ENCODE assay signal across 14 cellular contexts in the genomic region with DNA sequence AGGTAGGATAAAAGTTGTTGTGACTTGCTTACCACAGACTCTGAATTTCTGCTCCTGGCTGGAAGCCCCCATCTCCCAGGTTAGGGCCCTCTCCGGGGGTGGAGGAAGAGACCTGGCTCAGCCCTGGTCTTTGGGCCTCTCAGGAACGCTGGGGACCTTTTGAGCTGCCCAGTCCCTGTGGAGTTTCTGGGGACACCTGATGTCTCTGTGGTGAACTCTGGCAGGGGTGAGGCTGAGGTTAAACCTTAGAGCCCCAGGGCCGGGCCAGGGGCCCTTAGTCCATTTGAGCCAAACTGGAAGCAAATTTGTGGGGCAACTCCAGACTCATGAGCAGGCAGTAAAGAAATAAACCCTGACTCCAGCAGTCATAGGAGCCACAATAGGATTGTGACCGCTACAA.
DNase-seq lines count a peak whose midpoint lies in the region; ATAC-seq and TF ChIP-seq lines count a peak whose summit lies in the region.
"Had no signal": no experiment of that assay in that cellular context is flagged by ENCODE, and none has a peak within 500 bp of the region (broad histone marks: within the 10 kb centered on the region; RNA-seq: fewer than 3 reads in every experiment).

No MANE protein-coding gene starts in this region.

- peaks cover 0 to 4% (median 0%) of the 10 kb centered on the region in 11 donors for H3K9me3 ChIP-seq in heart right ventricle
- peaks cover 0 to 17% (median 9%) of the 10 kb centered on the region in 11 experiments; a peak in 18 of 22 replicates for H3K9me3 ChIP-seq in BLaER1 treated with 17β-estradiol and CSF1 and Interleukin-3, amounts not matched to agents 10 nM and 100 nM (replicated peaks in 1 of 11)
- H3K9me3 ChIP-seq: Caco-2 had no signal

- DNase-seq in heart right ventricle (no peak), Right ventricle myocardium inferior (ENCODE audit: missing footprints) (no peak), coronary artery (ENCODE audit: low spot score) (peak; percentile 53), mesenteric fat pad (ENCODE audit: low spot score) (peak; percentile 60), GM23338 (ENCODE audit: low spot score) (no peak), ecto neural progenitor cell (ENCODE audit: low spot score) (no peak)
- DNase-seq: Caco-2; CD4-positive, alpha-beta T cell; HCEC 1CT; KBM-7 had no signal

- H3K27me3 Mint-ChIP-seq in GM23338 (ENCODE audit: insufficient read depth, low read depth, poor library complexity), result peaks cover 7% of the 10 kb centered on the region

- H3K27ac ChIP-seq in heart right ventricle, result peak overlapping the region in 6 of 10 donors; percentile 32 to 71 (median 53)
- H3K27ac ChIP-seq in BLaER1 treated with 17β-estradiol and CSF1 and Interleukin-3, amounts not matched to agents 10 nM and 100 nM, result peak overlapping the region in 7 of 11 experiments; percentile 8 to 92 (median 77); a peak in 12 of 22 replicates
- no peak overlapping the region for H3K27ac ChIP-seq in coronary artery
- no peak overlapping the region for H3K27ac ChIP-seq in GM23338 (ENCODE audit: low read depth)
- H3K27ac ChIP-seq: C4-2B had no signal

- intact Hi-C loops in heart right ventricle (cut with DNase I) (no loop called here), Right ventricle myocardium inferior (cut with DNase I) (no loop called here)

- peaks cover 3% of the 10 kb centered on the region; the same call in 1 of the 3 replicates for H3K4me1 Mint-ChIP-seq in GM23338
- H3K4me1 Mint-ChIP-seq: B cell, IgD-negative memory B cell had no signal

- no peaks in the 10 kb centered on the region for H3K79me2 ChIP-seq in GM23338 (replicated peaks; ENCODE audit: insufficient read depth)

- no peaks in the 10 kb centered on the region for H3K36me3 ChIP-seq in heart right ventricle
- no peaks in the 10 kb centered on the region for H3K36me3 ChIP-seq in BLaER1 treated with 17β-estradiol and CSF1 and Interleukin-3, amounts not matched to agents 10 nM and 100 nM
- no peaks in the 10 kb centered on the region for H3K36me3 ChIP-seq in GM23338 (ENCODE audit: insufficient read depth)

- peaks cover 0 to 34% (median 16%) of the 10 kb centered on the region in 9 donors for H3K4me1 ChIP-seq in heart right ventricle
- peaks cover 45 to 80% (median 64%) of the 10 kb centered on the region in 10 experiments for H3K4me1 ChIP-seq in BLaER1 treated with 17β-estradiol and CSF1 and Interleukin-3, amounts not matched to agents 10 nM and 100 nM
- H3K4me1 ChIP-seq in GM23338 (ENCODE audit: insufficient read depth), result no peaks in the 10 kb centered on the region
- H3K4me1 ChIP-seq: Caco-2 had no signal

- H3K4me3 ChIP-seq in heart right ventricle (no peak overlapping the region), coronary artery (no peak overlapping the region), GM23338 (no peak overlapping the region)
- H3K4me3 ChIP-seq in BLaER1 treated with 17β-estradiol and CSF1 and Interleukin-3, amounts not matched to agents 10 nM and 100 nM, result peak overlapping the region in 4 of 10 experiments; percentile 28 to 47 (median 32); a peak in 7 of 20 replicates

- H3K27me3 ChIP-seq in heart right ventricle, result no peaks in the 10 kb centered on the region
- H3K27me3 ChIP-seq in BLaER1 treated with 17β-estradiol and CSF1 and Interleukin-3, amounts not matched to agents 10 nM and 100 nM, result peaks cover 0 to 30% (median 0%) of the 10 kb centered on the region in 11 experiments; a peak in 5 of 22 replicates
- H3K27me3 ChIP-seq in GM23338 (ENCODE audit: insufficient read depth), result no peaks in the 10 kb centered on the region

- peak overlapping the region; percentile 56 to 97 (median 80) for H3K4me2 ChIP-seq in BLaER1 treated with 17β-estradiol and CSF1 and Interleukin-3, amounts not matched to agents 10 nM and 100 nM
- no peak overlapping the region for H3K4me2 ChIP-seq in GM23338

- H3K4me3 Mint-ChIP-seq in GM23338, result no peak overlapping the region
- H3K4me3 Mint-ChIP-seq: B cell; CD4-positive, alpha-beta T cell; IgD-negative memory B cell had no signal

- H3F3A ChIP-seq in GM23338 (replicated peaks; ENCODE audit: low read depth), result no peaks in the 10 kb centered on the region

- TF ChIP-seq CTCF in heart right ventricle (IDR thresholded peaks at IDR 0.05) (no peak), coronary artery (IDR thresholded peaks at IDR 0.05) (no peak), GM23338 (conservative IDR thresholded peaks at IDR 0.05; ENCODE audit: low read depth in 2 of 2) (no peak)

- H3K9ac ChIP-seq in BLaER1 treated with 17β-estradiol and CSF1 and Interleukin-3, amounts not matched to agents 10 nM and 100 nM, result peak overlapping the region in 7 of 11 experiments; percentile 8 to 83 (median 65); a peak in 13 of 22 replicates

- 68 to 79% methylated on average over 4 of the region's 4 CpGs for whole genome bisulfite sequencing in heart right ventricle, 2 donors

- H3K9me2 ChIP-seq in GM23338 (ENCODE audit: insufficient read depth), result no peaks in the 10 kb centered on the region

- H3K27ac Mint-ChIP-seq in GM23338, result no peak overlapping the region
- H3K27ac Mint-ChIP-seq: B cell; CD4-positive, alpha-beta T cell; IgD-negative memory B cell had no signal

- 0 out of 22 replicates have a peak, but pooled peaks cover 0 to 5% (median 0%) of the 10 kb centered on the region in 11 experiments for H4K20me1 ChIP-seq in BLaER1 treated with 17β-estradiol and CSF1 and Interleukin-3, amounts not matched to agents 10 nM and 100 nM
- H4K20me1 ChIP-seq in GM23338 (replicated peaks; ENCODE audit: insufficient read depth), result no peaks in the 10 kb centered on the region

- peak in 3 of 8 donors; percentile 3 to 25 (median 10) for ATAC-seq in heart right ventricle
- no peak for ATAC-seq in Right ventricle myocardium inferior
- ATAC-seq in GM23338, result no peak

- H2AFZ ChIP-seq in GM23338, result no peak overlapping the region

- no peaks in the 10 kb centered on the region; the same call in 1 of the 3 replicates for H3K9me3 Mint-ChIP-seq in GM23338
- H3K9me3 Mint-ChIP-seq: CD4-positive, alpha-beta T cell; IgD-negative memory B cell had no signal

- no peaks in the 10 kb centered on the region; the same call in 2 of the 3 replicates for H3K36me3 Mint-ChIP-seq in GM23338 (ENCODE audit: low read depth)
- H3K36me3 Mint-ChIP-seq: IgD-negative memory B cell had no signal

TF ChIP-seq in GM23338, 12 proteins besides CTCF, POLR2A, EP300 and RAD21:
- TF ChIP-seq STAT1 (IDR thresholded peaks at IDR 0.05; ENCODE audit: unreplicated experiment), result no peak

Comparison
In these comparisons a context has a peak if more than half of its experiments do, and no peak if none do; other contexts are left out.
1. DNase-seq: peak in coronary artery (single experiment) and mesenteric fat pad (single experiment); none in heart right ventricle (0 of 2), Right ventricle myocardium inferior (single experiment), GM23338 (single experiment) and ecto neural progenitor cell (single experiment).
2. H3K27ac ChIP-seq: peak in heart right ventricle (6 of 10) and BLaER1 treated with 17β-estradiol and CSF1 and Interleukin-3, amounts not matched to agents 10 nM and 100 nM (7 of 11); none in coronary artery (0 of 2) and GM23338 (single experiment).